Comparison of ENCODE assay signal across 20 cellular contexts in genomic region chr15:63827113-63827512, GRCh38. TPM values are rescaled to one million over a fixed set of nuclear protein-coding genes. Genes with fewer than 3 reads are reported as not detected.
A peak's percentile ranks its signal among the peaks of the same experiment; 100 is the strongest.
DNase-seq lines count a peak whose midpoint lies in the region; ATAC-seq and TF ChIP-seq lines count a peak whose summit lies in the region.
"Had no signal": no experiment of that assay in that cellular context is flagged by ENCODE, and none has a peak within 500 bp of the region (broad histone marks: within the 10 kb centered on the region; RNA-seq: fewer than 3 reads in every experiment).

No MANE protein-coding gene starts in this region.

- no peaks in the 10 kb centered on the region for H3K27me3 Mint-ChIP-seq in activated T-cell treated with anti-CD3 and anti-CD28 coated beads, Interleukin-2, amount 50 U/mL, for 24 hours
- peaks cover 2% of the 10 kb centered on the region for H3K27me3 Mint-ChIP-seq in GM23338 (ENCODE audit: insufficient read depth, low read depth, poor library complexity)
- no peaks in the 10 kb centered on the region for H3K27me3 Mint-ChIP-seq in activated naive CD8-positive, alpha-beta T cell
- H3K27me3 Mint-ChIP-seq: activated B cell treated with CpG ODN at 0.5 μM for 24 hours, brain had no signal

- H3K79me2 ChIP-seq in GM23338 (replicated peaks; ENCODE audit: insufficient read depth) = peaks cover 95% of the 10 kb centered on the region
- H3K79me2 ChIP-seq in MM.1S (ENCODE audit: low read length) = peaks cover 92% of the 10 kb centered on the region

- H3K36me3 ChIP-seq in GM23338 (ENCODE audit: insufficient read depth) (no peaks in the 10 kb centered on the region), psoas muscle (ENCODE audit: insufficient read depth in 1 of 2, low read depth in 1 of 2) (no peaks in the 10 kb centered on the region), MM.1S (replicated peaks; ENCODE audit: insufficient read depth, low read length) (no peaks in the 10 kb centered on the region)
- H3K36me3 ChIP-seq: adrenal gland, right atrium auricular region, thoracic aorta had no signal

- H4K20me1 ChIP-seq in GM23338 (replicated peaks; ENCODE audit: insufficient read depth) (0 out of 2 replicates have a peak, but pooled peaks cover 2% of the 10 kb centered on the region), MM.1S (ENCODE audit: insufficient read depth, low read length) (peaks cover 13% of the 10 kb centered on the region; the same call in 1 of the 2 replicates)

- TF ChIP-seq CTCF in GM23338 (conservative IDR thresholded peaks at IDR 0.05; ENCODE audit: low read depth in 2 of 2) (no peak), psoas muscle (IDR thresholded peaks at IDR 0.05) (no peak), MM.1S (IDR thresholded peaks at IDR 0.05; ENCODE audit: low read length) (no peak)

- H3K4me2 ChIP-seq in GM23338 = no peak overlapping the region
- H3K4me2 ChIP-seq in MM.1S (ENCODE audit: low read depth, low read length) = no peak overlapping the region

- H3K4me3 Mint-ChIP-seq in activated T-cell treated with anti-CD3 and anti-CD28 coated beads, Interleukin-2, amount 50 U/mL, for 24 hours = peak overlapping the region; percentile 26
- no peak overlapping the region for H3K4me3 Mint-ChIP-seq in GM23338
- H3K4me3 Mint-ChIP-seq in activated naive CD8-positive, alpha-beta T cell = no peak overlapping the region
- H3K4me3 Mint-ChIP-seq: activated B cell treated with CpG ODN at 0.5 μM for 24 hours had no signal

- H3K27ac ChIP-seq in GM23338 (ENCODE audit: low read depth) (no peak overlapping the region), psoas muscle (peak overlapping the region; percentile 5), MM.1S (ENCODE audit: low read length) (no peak overlapping the region)
- H3K27ac ChIP-seq: adrenal gland, right atrium auricular region, thoracic aorta had no signal

- H3K9me2 ChIP-seq in GM23338 (ENCODE audit: insufficient read depth) = no peaks in the 10 kb centered on the region
- no peaks in the 10 kb centered on the region for H3K9me2 ChIP-seq in MM.1S (replicated peaks; ENCODE audit: insufficient read depth, low read length)

- H3K27ac Mint-ChIP-seq in activated T-cell treated with anti-CD3 and anti-CD28 coated beads, Interleukin-2, amount 50 U/mL, for 24 hours = peak overlapping the region; percentile 73
- H3K27ac Mint-ChIP-seq in GM23338 = peak overlapping the region; percentile 77
- peak overlapping the region; percentile 22 for H3K27ac Mint-ChIP-seq in activated naive CD8-positive, alpha-beta T cell
- H3K27ac Mint-ChIP-seq: activated B cell treated with CpG ODN at 0.5 μM for 24 hours, brain had no signal

- no peak for DNase-seq in activated T-cell treated with anti-CD3 and anti-CD28 coated beads, Interleukin-2, amount 50 U/mL, for 24 hours
- no peak for DNase-seq in activated T-cell treated with anti-CD3 and anti-CD28 coated beads, Interleukin-2, amount 50 U/mL, for 48 hours
- DNase-seq in GM23338 (ENCODE audit: low spot score) = no peak
- no peak for DNase-seq in psoas muscle
- no peak for DNase-seq in inferior parietal cortex (ENCODE audit: extremely low spot score)
- no peak for DNase-seq in dermis blood vessel endothelial cell
- DNase-seq in MM.1S = no peak
- DNase-seq: activated B cell treated with CpG ODN at 0.5 μM for 24 hours; activated CD8-positive, alpha-beta memory T cell treated with anti-CD3 and anti-CD28 coated beads for 24 hours; adrenal gland; C1 segment of cervical spinal cord; H7; NCI-H1694; stimulated activated CD4-positive, alpha-beta T cell treated with anti-CD3 and anti-CD28 coated beads, Interleukin-4, amount 100 ng/mL, for 1 hour; stimulated activated naive CD8-positive, alpha-beta T cell treated with anti-CD3 and anti-CD28 coated beads, Interleukin-15, Interleukin-2, amounts not matched to agents 100 U/mL and 50 U/mL, for 24 hours; T-helper 9 cell had no signal

- intact Hi-C loops in psoas muscle (cut with DNase I) = loop anchor here in 1 of 2 donors (5.0 kb wide), 1 partner anchor 70 kb away; no protein-coding TSS in a partner anchor

- no peaks in the 10 kb centered on the region for H3K9me3 Mint-ChIP-seq in activated T-cell treated with anti-CD3 and anti-CD28 coated beads, Interleukin-2, amount 50 U/mL, for 24 hours
- H3K9me3 Mint-ChIP-seq in GM23338 = no peaks in the 10 kb centered on the region
- no peaks in the 10 kb centered on the region for H3K9me3 Mint-ChIP-seq in activated naive CD8-positive, alpha-beta T cell (ENCODE audit: low read depth)
- H3K9me3 Mint-ChIP-seq: activated B cell treated with CpG ODN at 0.5 μM for 24 hours had no signal

- H3K9me3 ChIP-seq in psoas muscle (no peaks in the 10 kb centered on the region), MM.1S (replicated peaks; ENCODE audit: insufficient read depth, low read length) (no peaks in the 10 kb centered on the region)
- H3K9me3 ChIP-seq: adrenal gland, right atrium auricular region, thoracic aorta had no signal

- H3K4me1 ChIP-seq in GM23338 (ENCODE audit: insufficient read depth) (peaks cover 2% of the 10 kb centered on the region; the same call in 1 of the 2 replicates), psoas muscle (peaks cover 42% of the 10 kb centered on the region), MM.1S (ENCODE audit: low read length) (0 out of 2 replicates have a peak, but pooled peaks cover 1% of the 10 kb centered on the region)

- peaks cover 8% of the 10 kb centered on the region for H3K36me3 Mint-ChIP-seq in activated T-cell treated with anti-CD3 and anti-CD28 coated beads, Interleukin-2, amount 50 U/mL, for 24 hours (ENCODE audit: low read depth)
- no peaks in the 10 kb centered on the region for H3K36me3 Mint-ChIP-seq in GM23338 (ENCODE audit: low read depth)
- no peaks in the 10 kb centered on the region for H3K36me3 Mint-ChIP-seq in activated naive CD8-positive, alpha-beta T cell

- ATAC-seq in GM23338 (no peak), psoas muscle (peak in 2 of 4 donors; percentile 54 to 66)
- ATAC-seq: stimulated activated naive CD8-positive, alpha-beta T cell treated with anti-CD3 and anti-CD28 coated beads, Interleukin-15, Interleukin-2, amounts not matched to agents 100 U/mL and 50 U/mL, for 24 hours had no signal

- H3K4me1 Mint-ChIP-seq in activated T-cell treated with anti-CD3 and anti-CD28 coated beads, Interleukin-2, amount 50 U/mL, for 24 hours (ENCODE audit: low read depth) = peaks cover 74% of the 10 kb centered on the region
- H3K4me1 Mint-ChIP-seq in GM23338 = 0 out of 3 replicates have a peak, but pooled peaks cover 2% of the 10 kb centered on the region
- peaks cover 78% of the 10 kb centered on the region for H3K4me1 Mint-ChIP-seq in activated naive CD8-positive, alpha-beta T cell (ENCODE audit: low read depth)

- H3K4me3 ChIP-seq in GM23338 = no peak overlapping the region
- H3K4me3 ChIP-seq in psoas muscle = peak overlapping the region; percentile 10
- no peak overlapping the region for H3K4me3 ChIP-seq in MM.1S (ENCODE audit: low read length)
- H3K4me3 ChIP-seq: adrenal gland, right atrium auricular region, thoracic aorta had no signal

- no peaks in the 10 kb centered on the region for H3F3A ChIP-seq in GM23338 (replicated peaks; ENCODE audit: low read depth)
- no peaks in the 10 kb centered on the region for H3F3A ChIP-seq in MM.1S (ENCODE audit: insufficient read depth, low read length)

- H3K27me3 ChIP-seq in GM23338 (ENCODE audit: insufficient read depth) = no peaks in the 10 kb centered on the region
- no peaks in the 10 kb centered on the region for H3K27me3 ChIP-seq in psoas muscle (ENCODE audit: insufficient read depth in 3 of 3, low read length in 2 of 3)
- no peaks in the 10 kb centered on the region for H3K27me3 ChIP-seq in MM.1S (replicated peaks; ENCODE audit: insufficient read depth, low read length)
- H3K27me3 ChIP-seq: adrenal gland, right atrium auricular region had no signal

- 41 to 54% (median 44%) methylated on average over 5 of the region's 5 CpGs for WGBS in psoas muscle, 3 donors

- H2AFZ ChIP-seq in GM23338 = no peak overlapping the region
- H2AFZ ChIP-seq in MM.1S (ENCODE audit: low read length) = no peak overlapping the region

- no peak overlapping the region for H3K9ac ChIP-seq in MM.1S (ENCODE audit: low read length)

TF ChIP-seq in GM23338, 12 proteins besides CTCF, POLR2A, EP300 and RAD21 (continues in another document):
- no peak for TF ChIP-seq REST (IDR thresholded peaks at IDR 0.05; ENCODE audit: unreplicated experiment)
- TF ChIP-seq ZNF114 (CRISPR knock-in tag; IDR thresholded peaks at IDR 0.05) = no peak
- TF ChIP-seq ZNF331 (CRISPR knock-in tag; IDR thresholded peaks at IDR 0.05; ENCODE audit: low read depth) = no peak
- no peak for TF ChIP-seq NANOG (IDR thresholded peaks at IDR 0.05; ENCODE audit: borderline replicate concordance)
- TF ChIP-seq JUNB (IDR thresholded peaks at IDR 0.05; ENCODE audit: unreplicated experiment) = no peak
- TF ChIP-seq EZH2phosphoT487 (IDR thresholded peaks at IDR 0.05; ENCODE audit: unreplicated experiment) = no peak
- TF ChIP-seq POLR2AphosphoS5 (IDR thresholded peaks at IDR 0.05; ENCODE audit: low read depth) = no peak
- TF ChIP-seq EZH2 (IDR thresholded peaks at IDR 0.05; ENCODE audit: low read depth, unreplicated experiment) = no peak

RNA-seq across cellular contexts. Expression of gene HERC1, which starts 6.6 kb away (rescaled TPM):
- total RNA-seq in GM23338 (2014; rRNA removed; shearing (Covaris generic)) = 78.7 and 79.4 TPM in 2 replicates
- polyA plus RNA-seq in GM23338 (2016; fragmentation: Nextera tagmentation; extraction: Ambion mirVana) (20.3 and 25.9 TPM in 2 replicates), psoas muscle (10 to 100 TPM; 31.4 to 49.9 (median 43.2) TPM)
- total RNA-seq in psoas muscle (10 to 100 TPM; 54.9 to 98.5 (median 79.5) TPM), dermis blood vessel endothelial cell (327 and 331 TPM in 2 replicates)

Comparison
In these comparisons a context has a peak if more than half of its experiments do, and no peak if none do; other contexts are left out.
1. H3K27ac Mint-ChIP-seq: peak in every context shown above with its lines; median percentile 77 in GM23338; 73 in activated T-cell treated with anti-CD3 and anti-CD28 coated beads, Interleukin-2, amount 50 U/mL, for 24 hours; 22 in activated naive CD8-positive, alpha-beta T cell.